10 cellular contexts compared by ENCODE assay signal in the genomic region with DNA sequence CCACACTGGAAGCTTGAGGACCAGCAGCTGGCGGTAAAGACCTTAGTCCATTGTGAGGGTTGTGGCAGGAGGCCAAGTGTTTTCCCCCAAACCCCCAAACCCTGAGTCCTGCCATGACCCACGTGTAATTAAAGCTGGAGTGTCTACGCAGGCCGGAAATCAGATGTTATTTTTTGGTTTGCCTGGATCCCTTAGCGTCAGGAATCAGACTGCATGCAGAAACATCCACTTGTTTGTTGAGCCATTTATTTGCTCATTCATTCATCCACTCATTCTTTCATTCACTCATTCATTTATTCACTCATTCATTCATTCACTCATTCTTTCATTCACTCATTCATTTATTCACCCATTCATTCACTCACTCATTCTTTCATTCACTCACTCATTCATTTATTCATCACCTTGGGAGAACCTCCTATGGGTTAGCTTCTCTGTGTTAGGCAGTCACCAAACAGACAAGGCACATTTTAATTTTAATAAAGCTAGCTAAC.
DNase-seq lines count a peak whose midpoint lies in the region; ATAC-seq, FAIRE-seq and TF ChIP-seq lines count a peak whose summit lies in the region.
"Had no signal": no experiment of that assay in that cellular context is flagged by ENCODE, and none has a peak within 500 bp of the region (broad histone marks: within the 10 kb centered on the region; RNA-seq: fewer than 3 reads in every experiment).

No MANE protein-coding gene starts in this region.

- no peaks in the 10 kb centered on the region for H3K36me3 Mint-ChIP-seq in activated naive CD8-positive, alpha-beta T cell
- no peaks in the 10 kb centered on the region for H3K36me3 Mint-ChIP-seq in activated naive CD8-positive, alpha-beta T cell treated with anti-CD3 and anti-CD28 coated beads for 36 hours

- H3K9me3 ChIP-seq in H1 (ENCODE audit: insufficient read depth in 2 of 2, low read depth in 1 of 2, low read length in 1 of 2) (no peaks in the 10 kb centered on the region), suprapubic skin (no peaks in the 10 kb centered on the region), BE2C (no peaks in the 10 kb centered on the region; the same call in none of the 2 replicates)

- 0 out of 2 replicates have a peak overlapping the region, but pooled peaks have one; percentile 2 for H2AFZ ChIP-seq in H1 (ENCODE audit: low read length)

- no peak overlapping the region for H3K27ac ChIP-seq in H1 (ENCODE audit: low read depth, low read length)
- H3K27ac ChIP-seq in suprapubic skin: no peak overlapping the region

- no peak overlapping the region for H2AK5ac ChIP-seq in H1 (ENCODE audit: low read depth, low read length)

- no peak overlapping the region for H4K5ac ChIP-seq in H1 (ENCODE audit: insufficient read length, low read depth, low read length)

- H3K23me2 ChIP-seq in H1 (ENCODE audit: low read depth, low read length): no peaks in the 10 kb centered on the region

- no peak for TF ChIP-seq POLR2A in H1 (IDR thresholded peaks at IDR 0.05; ENCODE audit: control extremely low read depth in 1 of 2, low read depth in 2 of 2, low read length in 2 of 2)
- no peak for TF ChIP-seq POLR2A in suprapubic skin (IDR thresholded peaks at IDR 0.05)

- no peak for TF ChIP-seq EP300 in H1 (IDR thresholded peaks at IDR 0.05; ENCODE audit: borderline replicate concordance in 1 of 2, low read depth in 2 of 2, low read length in 2 of 2)
- TF ChIP-seq EP300 in suprapubic skin (IDR thresholded peaks at IDR 0.05): no peak

- H3K18ac ChIP-seq in H1 (ENCODE audit: extremely low read depth, low read length): no peak overlapping the region

- no peaks in the 10 kb centered on the region for H3K9me3 Mint-ChIP-seq in activated naive CD8-positive, alpha-beta T cell (ENCODE audit: low read depth)
- H3K9me3 Mint-ChIP-seq in activated naive CD8-positive, alpha-beta T cell treated with anti-CD3 and anti-CD28 coated beads for 36 hours: no peaks in the 10 kb centered on the region
- H3K9me3 Mint-ChIP-seq: neural crest cell had no signal

- H3K4me3 Mint-ChIP-seq in activated naive CD8-positive, alpha-beta T cell: peak overlapping the region; percentile 56
- H3K4me3 Mint-ChIP-seq in activated naive CD8-positive, alpha-beta T cell treated with anti-CD3 and anti-CD28 coated beads for 36 hours: no peak overlapping the region
- H3K4me3 Mint-ChIP-seq: neural crest cell had no signal

- H3K23ac ChIP-seq in H1 (ENCODE audit: insufficient read length): no peak overlapping the region

- WGBS in H1 (ENCODE audit: extremely low coverage in 1 of 2, insufficient coverage in 1 of 2, insufficient read length in 1 of 2, insufficient replicate concordance in 2 of 2, low coverage in 1 of 2, low lambda C conversion rate in 2 of 2, missing lambda C conversion rate in 1 of 2), 2 experiments: 85% methylated on average over 5 of the region's 5 CpGs; no CpG with 5 or more reads in 1 of the 2 experiments
- WGBS in suprapubic skin: 34% methylated on average over 5 of the region's 5 CpGs

- H4K91ac ChIP-seq in H1 (replicated peaks; ENCODE audit: insufficient read length, low read length): no peak overlapping the region

- H2BK20ac ChIP-seq in H1 (ENCODE audit: low read length): 0 out of 2 replicates have a peak overlapping the region, but pooled peaks have one; percentile 13

- H2BK12ac ChIP-seq in H1 (ENCODE audit: low read depth, low read length): no peak overlapping the region; the same call in 1 of the 2 replicates

- no peak overlapping the region for H2BK120ac ChIP-seq in H1 (replicated peaks; ENCODE audit: low read depth, low read length)

- no peak for FAIRE-seq in H1 (lab: Jason Lieb, UNC)

- H3K79me1 ChIP-seq in H1 (ENCODE audit: low read depth, low read length): no peaks in the 10 kb centered on the region

- no peak overlapping the region for H3K4ac ChIP-seq in H1 (replicated peaks; ENCODE audit: insufficient read length, low read depth, low read length)

- no peak overlapping the region for H3K56ac ChIP-seq in H1 (replicated peaks; ENCODE audit: insufficient read length, low read depth, low read length)

- H3K4me1 ChIP-seq in H1 (replicated peaks in 1 of 4; ENCODE audit: control insufficient read depth in 3 of 4, insufficient read depth in 4 of 4, low read length in 3 of 4): peaks cover 0 to 7% (median 0%) of the 10 kb centered on the region in 4 experiments; a peak in 1 of 7 replicates
- H3K4me1 ChIP-seq in suprapubic skin: peaks cover 15% of the 10 kb centered on the region
- H3K4me1 ChIP-seq in BE2C: no peaks in the 10 kb centered on the region

- no peak overlapping the region for H3K4me2 ChIP-seq in H1 (ENCODE audit: insufficient read depth in 1 of 2, low read depth in 2 of 2, low read length in 2 of 2)

- no peak overlapping the region for H4K8ac ChIP-seq in H1 (ENCODE audit: extremely low read depth, insufficient read depth, low read length)

- H3K36me3 ChIP-seq in H1 (ENCODE audit: control insufficient read depth in 2 of 4, insufficient read depth in 4 of 4, low read length in 3 of 4): no peaks in the 10 kb centered on the region
- no peaks in the 10 kb centered on the region for H3K36me3 ChIP-seq in suprapubic skin
- H3K36me3 ChIP-seq in BE2C: no peaks in the 10 kb centered on the region

- ATAC-seq in HG03558 (IDR thresholded peaks at IDR 0.05; ENCODE audit: extremely low read depth, unreplicated experiment): peak; percentile 2
- ATAC-seq in HG03039 (IDR thresholded peaks at IDR 0.05; ENCODE audit: unreplicated experiment): no peak
- ATAC-seq: Panc1 had no signal

- no peak overlapping the region for H3K14ac ChIP-seq in H1 (ENCODE audit: insufficient read length)

- no peak overlapping the region for H3K9ac ChIP-seq in H1 (replicated peaks in 1 of 4; ENCODE audit: extremely low read depth in 1 of 4, low read depth in 3 of 4, low read length in 3 of 4)

- H4K20me1 ChIP-seq in H1 (replicated peaks in 1 of 2; ENCODE audit: control insufficient read depth in 1 of 2, insufficient read depth in 2 of 2, low read length in 2 of 2): no peaks in the 10 kb centered on the region

- no peaks in the 10 kb centered on the region for H3K79me2 ChIP-seq in H1 (ENCODE audit: control insufficient read depth in 1 of 2, insufficient read depth in 2 of 2, low read length in 2 of 2)

- H2BK5ac ChIP-seq in H1 (ENCODE audit: low read depth, low read length): no peak overlapping the region; the same call in 1 of the 2 replicates

- H3K4me3 ChIP-seq in H1 (ENCODE audit: extremely low read depth in 1 of 4, insufficient read depth in 2 of 4, low read depth in 3 of 4, low read length in 4 of 4) (no peak overlapping the region), suprapubic skin (peak overlapping the region; percentile 31), BE2C (ENCODE audit: low read depth, low read length) (no peak overlapping the region)

- peak overlapping the region; percentile 83; the same call in 1 of the 2 replicates for H2BK15ac ChIP-seq in H1 (ENCODE audit: low read length)

- H3K27ac Mint-ChIP-seq in activated naive CD8-positive, alpha-beta T cell: no peak overlapping the region
- H3K27ac Mint-ChIP-seq in activated naive CD8-positive, alpha-beta T cell treated with anti-CD3 and anti-CD28 coated beads for 36 hours: no peak overlapping the region

- peaks cover 25% of the 10 kb centered on the region for H3K4me1 Mint-ChIP-seq in activated naive CD8-positive, alpha-beta T cell (ENCODE audit: low read depth)
- peaks cover 26% of the 10 kb centered on the region for H3K4me1 Mint-ChIP-seq in activated naive CD8-positive, alpha-beta T cell treated with anti-CD3 and anti-CD28 coated beads for 36 hours

- H3K27me3 ChIP-seq in H1 (replicated peaks in 1 of 4; ENCODE audit: control insufficient read depth in 3 of 4, extremely low read depth in 1 of 4, insufficient read depth in 3 of 4, low read length in 3 of 4) (0 out of 7 replicates have a peak, but pooled peaks cover 0 to 4% (median 0%) of the 10 kb centered on the region in 4 experiments), suprapubic skin (peaks cover 3% of the 10 kb centered on the region), BE2C (no peaks in the 10 kb centered on the region)

- no peak for DNase-seq in activated naive CD8-positive, alpha-beta T cell treated with anti-CD3 and anti-CD28 coated beads for 36 hours
- no peak for DNase-seq in H1 (ENCODE audit: low read depth in 1 of 2, low spot score in 2 of 2)
- DNase-seq in suprapubic skin (ENCODE audit: low spot score in 2 of 2): no peak
- no peak for DNase-seq in BE2C
- DNase-seq in cerebellar nuclear complex (lab: John Stamatoyannopoulos, UW): no peak

- TF ChIP-seq RAD21 in H1 (IDR thresholded peaks at IDR 0.05 in 1 of 2, conservative IDR thresholded peaks at IDR 0.05 in 1 of 2; ENCODE audit: low read depth in 2 of 2, low read length in 2 of 2): no peak

- POLR2A ChIA-PET in H1 (lab: Charles Lee; ENCODE audit: partially characterized antibody): interaction anchor here (0.8 to 1.4 kb wide), 2 partner anchors 11 to 12 kb away, joined by 3 to 4 read pairs; no protein-coding TSS in a partner anchor

- H3K27me3 Mint-ChIP-seq in activated naive CD8-positive, alpha-beta T cell: peaks cover 27% of the 10 kb centered on the region
- H3K27me3 Mint-ChIP-seq in activated naive CD8-positive, alpha-beta T cell treated with anti-CD3 and anti-CD28 coated beads for 36 hours: peaks cover 66% of the 10 kb centered on the region

- TF ChIP-seq CTCF in H1 (IDR thresholded peaks at IDR 0.05; ENCODE audit: control extremely low read depth in 1 of 3, insufficient read depth in 1 of 3, low read depth in 1 of 3, low read length in 3 of 3): no peak
- TF ChIP-seq CTCF in suprapubic skin (IDR thresholded peaks at IDR 0.05): no peak
- TF ChIP-seq CTCF in BE2C (IDR thresholded peaks at IDR 0.05; ENCODE audit: low read depth, low read length): no peak

- CTCF ChIA-PET in H1 (lab: Charles Lee; ENCODE audit: partially characterized antibody): interaction anchor here (1.2 to 2.2 kb wide), 3 partner anchors 17 to 47 kb away, joined by 3 to 5 read pairs (median 4); no protein-coding TSS in a partner anchor

TF ChIP-seq in H1, 55 proteins besides CTCF, POLR2A, EP300 and RAD21:
- TF ChIP-seq CREB1 (IDR thresholded peaks at IDR 0.05) (no peak), NRF1 (IDR thresholded peaks at IDR 0.05; ENCODE audit: low read depth, low read length) (no peak), SP4 (IDR thresholded peaks at IDR 0.05; ENCODE audit: low read length) (no peak)
